8 cellular contexts compared by ENCODE assay signal in genomic region chr19:29671026-29671392, GRCh38. TPM values are rescaled to one million over a fixed set of nuclear protein-coding genes. Genes with fewer than 3 reads are reported as not detected.
DNase-seq lines count a peak whose midpoint lies in the region; ATAC-seq and TF ChIP-seq lines count a peak whose summit lies in the region.
"Not testable (repeated sequence)": the region's sequence is repeated elsewhere in the genome, so short reads cannot be mapped to it uniquely, and the experiment has no call there.

No MANE protein-coding gene starts in this region.

- TF ChIP-seq CTCF in Peyer's patch (IDR thresholded peaks at IDR 0.05); right lobe of liver (IDR thresholded peaks at IDR 0.05); progenitor cell of endocrine pancreas (IDR thresholded peaks at IDR 0.05; ENCODE audit: unreplicated experiment): not testable (repeated sequence)

- POLR2A ChIA-PET in CD4-positive, alpha-beta memory T cell (lab: Charles Lee; ENCODE audit: partially characterized antibody), result interaction anchor here (0.8 to 5.4 kb wide), 13 partner anchors 9 to 271 kb away, joined by 3 to 105 read pairs (median 16); partner anchors contain the start of genes C19orf12, POP4 and URI1
- POLR2A ChIA-PET in activated CD8-positive, alpha-beta T cell treated with anti-CD3 and anti-CD28 coated beads, Interleukin-2, amount 10 ng/mL, durations not matched to agents 7 days and 5 days (lab: Charles Lee), result interaction anchor here (2.9 to 3.6 kb wide), 2 partner anchors 43 to 65 kb away, joined by 19 to 45 read pairs; partner anchors contain the start of genes C19orf12 and POP4
- POLR2A ChIA-PET in activated naive CD8-positive, alpha-beta T cell treated with anti-CD3 and anti-CD28 coated beads, Interleukin-2, amount 10 ng/mL, durations not matched to agents 7 days and 5 days (lab: Charles Lee), result interaction anchor here (1.2 to 2.8 kb wide), 7 partner anchors 8 to 65 kb away, joined by 4 to 42 read pairs (median 8); partner anchors contain the start of genes C19orf12 and POP4

- not testable (repeated sequence) for TF ChIP-seq POLR2A in Peyer's patch (IDR thresholded peaks at IDR 0.05); right lobe of liver (IDR thresholded peaks at IDR 0.05)

- peak overlapping the region; percentile 14 to 42 for H3K4me3 ChIP-seq in CD4-positive, alpha-beta memory T cell (ENCODE audit: low read length in 2 of 2)
- not testable (repeated sequence) for H3K4me3 ChIP-seq in Peyer's patch, right lobe of liver

- H3K4me1 Mint-ChIP-seq in CD4-positive, alpha-beta memory T cell, result peaks cover 53 to 90% (median 77%) of the 10 kb centered on the region in 4 donors
- H3K4me1 Mint-ChIP-seq in activated CD8-positive, alpha-beta T cell treated with anti-CD3 and anti-CD28 coated beads, Interleukin-2, amount 10 ng/mL, durations not matched to agents 7 days and 5 days (ENCODE audit: low read depth), result peaks cover 86% of the 10 kb centered on the region
- H3K4me1 Mint-ChIP-seq in activated naive CD8-positive, alpha-beta T cell treated with anti-CD3 and anti-CD28 coated beads, Interleukin-2, amount 10 ng/mL, durations not matched to agents 7 days and 5 days, result peaks cover 67% of the 10 kb centered on the region
- H3K4me1 Mint-ChIP-seq in effector memory CD8-positive, alpha-beta T cell (ENCODE audit: low read depth in 2 of 2), result peaks cover 66 to 70% of the 10 kb centered on the region in 2 donors
- H3K4me1 Mint-ChIP-seq in progenitor cell of endocrine pancreas (ENCODE audit: low read depth), result peaks cover 16% of the 10 kb centered on the region

- H3K9me3 ChIP-seq in CD4-positive, alpha-beta memory T cell (ENCODE audit: control insufficient read depth in 1 of 2, low read length in 2 of 2); Peyer's patch; right lobe of liver: not testable (repeated sequence)

- 55% methylated on average over 5 of the region's 6 CpGs for WGBS in right lobe of liver (ENCODE audit: insufficient coverage, low coverage, low lambda C conversion rate, missing lambda C conversion rate)

- peak overlapping the region; percentile 92 for H3K27ac ChIP-seq in CD4-positive, alpha-beta memory T cell (ENCODE audit: low read depth, low read length)
- H3K27ac ChIP-seq in Peyer's patch (peak overlapping the region in 3 of 4 donors; percentile 70 to 89 (median 87)), right lobe of liver (peak overlapping the region; percentile 23 to 60 (median 43)), temporal lobe (ENCODE audit: low read depth, low read length) (peak overlapping the region; percentile 64)

- DNase-seq in CD4-positive, alpha-beta memory T cell; Peyer's patch; activated CD8-positive, alpha-beta T cell treated with anti-CD3 and anti-CD28 coated beads, Interleukin-2, amount 10 ng/mL, durations not matched to agents 7 days and 5 days; effector memory CD8-positive, alpha-beta T cell; right lobe of liver; progenitor cell of endocrine pancreas (ENCODE audit: low spot score, unreplicated experiment): not testable (repeated sequence)
- peak; percentile 14 for DNase-seq in activated naive CD8-positive, alpha-beta T cell treated with anti-CD3 and anti-CD28 coated beads, Interleukin-2, amount 10 ng/mL, durations not matched to agents 7 days and 5 days

- H3K9me3 Mint-ChIP-seq in CD4-positive, alpha-beta memory T cell; activated CD8-positive, alpha-beta T cell treated with anti-CD3 and anti-CD28 coated beads, Interleukin-2, amount 10 ng/mL, durations not matched to agents 7 days and 5 days (ENCODE audit: insufficient read depth); activated naive CD8-positive, alpha-beta T cell treated with anti-CD3 and anti-CD28 coated beads, Interleukin-2, amount 10 ng/mL, durations not matched to agents 7 days and 5 days; effector memory CD8-positive, alpha-beta T cell; progenitor cell of endocrine pancreas (ENCODE audit: low read depth): not testable (repeated sequence)

- peak overlapping the region; percentile 62 to 96 (median 76) for H3K4me3 Mint-ChIP-seq in CD4-positive, alpha-beta memory T cell
- peak overlapping the region; percentile 58 for H3K4me3 Mint-ChIP-seq in activated CD8-positive, alpha-beta T cell treated with anti-CD3 and anti-CD28 coated beads, Interleukin-2, amount 10 ng/mL, durations not matched to agents 7 days and 5 days
- H3K4me3 Mint-ChIP-seq in activated naive CD8-positive, alpha-beta T cell treated with anti-CD3 and anti-CD28 coated beads, Interleukin-2, amount 10 ng/mL, durations not matched to agents 7 days and 5 days, result peak overlapping the region; percentile 78
- H3K4me3 Mint-ChIP-seq in effector memory CD8-positive, alpha-beta T cell, result peak overlapping the region; percentile 89 to 94
- not testable (repeated sequence) for H3K4me3 Mint-ChIP-seq in progenitor cell of endocrine pancreas (ENCODE audit: low read depth)

- H3K27me3 Mint-ChIP-seq in CD4-positive, alpha-beta memory T cell; activated CD8-positive, alpha-beta T cell treated with anti-CD3 and anti-CD28 coated beads, Interleukin-2, amount 10 ng/mL, durations not matched to agents 7 days and 5 days (ENCODE audit: low read depth); activated naive CD8-positive, alpha-beta T cell treated with anti-CD3 and anti-CD28 coated beads, Interleukin-2, amount 10 ng/mL, durations not matched to agents 7 days and 5 days; effector memory CD8-positive, alpha-beta T cell; progenitor cell of endocrine pancreas: not testable (repeated sequence)

- CTCF ChIA-PET in CD4-positive, alpha-beta memory T cell (lab: Charles Lee; ENCODE audit: partially characterized antibody), result interaction anchor here (1.2 to 5.9 kb wide), 13 partner anchors 8 to 62 kb away, joined by 3 to 90 read pairs (median 18); partner anchors contain the start of genes C19orf12 and POP4
- CTCF ChIA-PET in activated CD8-positive, alpha-beta T cell treated with anti-CD3 and anti-CD28 coated beads, Interleukin-2, amount 10 ng/mL, durations not matched to agents 7 days and 5 days (lab: Charles Lee), result interaction anchor here (0.7 to 4.8 kb wide), 14 partner anchors 9 to 174 kb away, joined by 3 to 97 read pairs (median 9); partner anchors contain the start of genes C19orf12 and POP4

- not testable (repeated sequence) for ATAC-seq in activated CD8-positive, alpha-beta T cell treated with anti-CD3 and anti-CD28 coated beads, Interleukin-2, amount 10 ng/mL, durations not matched to agents 7 days and 5 days; activated naive CD8-positive, alpha-beta T cell treated with anti-CD3 and anti-CD28 coated beads, Interleukin-2, amount 10 ng/mL, durations not matched to agents 7 days and 5 days (ENCODE audit: low read depth); effector memory CD8-positive, alpha-beta T cell (replicated peaks); right lobe of liver

- intact Hi-C loops in CD4-positive, alpha-beta memory T cell (cut with micrococcal nuclease), result loop anchor here (1.0 kb wide), 3 partner anchors 9 to 45 kb away; no protein-coding TSS in a partner anchor
- intact Hi-C loops in right lobe of liver (cut with DNase I), result loop anchor here (10.0 kb wide), 1 partner anchor 56 kb away; no protein-coding TSS in a partner anchor

- H3K36me3 Mint-ChIP-seq in CD4-positive, alpha-beta memory T cell, result peaks cover 28 to 53% of the 10 kb centered on the region in 2 donors
- H3K36me3 Mint-ChIP-seq in activated CD8-positive, alpha-beta T cell treated with anti-CD3 and anti-CD28 coated beads, Interleukin-2, amount 10 ng/mL, durations not matched to agents 7 days and 5 days (ENCODE audit: low read depth), result peaks cover 82% of the 10 kb centered on the region
- H3K36me3 Mint-ChIP-seq in activated naive CD8-positive, alpha-beta T cell treated with anti-CD3 and anti-CD28 coated beads, Interleukin-2, amount 10 ng/mL, durations not matched to agents 7 days and 5 days, result peaks cover 36% of the 10 kb centered on the region
- H3K36me3 Mint-ChIP-seq in effector memory CD8-positive, alpha-beta T cell (ENCODE audit: insufficient read depth), result peaks cover 95% of the 10 kb centered on the region
- not testable (repeated sequence) for H3K36me3 Mint-ChIP-seq in progenitor cell of endocrine pancreas (ENCODE audit: insufficient read depth)

- peaks cover 92% of the 10 kb centered on the region for H3K4me1 ChIP-seq in CD4-positive, alpha-beta memory T cell (ENCODE audit: insufficient read depth, low read length)
- H3K4me1 ChIP-seq in Peyer's patch (peaks cover 0 to 69% (median 48%) of the 10 kb centered on the region in 4 donors), right lobe of liver (peaks cover 0 to 78% (median 29%) of the 10 kb centered on the region in 4 donors)

- not testable (repeated sequence) for H3K27me3 ChIP-seq in CD4-positive, alpha-beta memory T cell (ENCODE audit: insufficient read depth, low read length); Peyer's patch; right lobe of liver

- H3K36me3 ChIP-seq in CD4-positive, alpha-beta memory T cell (ENCODE audit: insufficient read depth, low read length), result peaks cover 24% of the 10 kb centered on the region
- H3K36me3 ChIP-seq in Peyer's patch (peaks cover 0 to 20% (median 0%) of the 10 kb centered on the region in 3 donors), right lobe of liver (peaks cover 0 to 18% (median 9%) of the 10 kb centered on the region in 4 donors)

- peak overlapping the region; percentile 93 to 100 (median 98) for H3K27ac Mint-ChIP-seq in CD4-positive, alpha-beta memory T cell
- H3K27ac Mint-ChIP-seq in activated CD8-positive, alpha-beta T cell treated with anti-CD3 and anti-CD28 coated beads, Interleukin-2, amount 10 ng/mL, durations not matched to agents 7 days and 5 days, result peak overlapping the region; percentile 87
- H3K27ac Mint-ChIP-seq in activated naive CD8-positive, alpha-beta T cell treated with anti-CD3 and anti-CD28 coated beads, Interleukin-2, amount 10 ng/mL, durations not matched to agents 7 days and 5 days, result peak overlapping the region; percentile 94
- peak overlapping the region; percentile 94 to 99 for H3K27ac Mint-ChIP-seq in effector memory CD8-positive, alpha-beta T cell
- peak overlapping the region; percentile 9 for H3K27ac Mint-ChIP-seq in progenitor cell of endocrine pancreas

RNA-seq across cellular contexts. Expression of gene PLEKHF1, which starts 5.7 kb away (rescaled TPM):
- total RNA-seq in CD4-positive, alpha-beta memory T cell, result 10 to 100 TPM; 31.2 to 32.4 TPM
- 10 to 100 TPM; 15.3 to 36.0 TPM for polyA plus RNA-seq in CD4-positive, alpha-beta memory T cell
- total RNA-seq in Peyer's patch, result 10 to 100 TPM in 1 of 4 donors, 1 to 10 TPM in 3; 8.2 to 16.5 (median 9.0) TPM
- 10 to 100 TPM; 46.0 to 47.7 TPM for total RNA-seq in activated CD8-positive, alpha-beta T cell treated with anti-CD3 and anti-CD28 coated beads, Interleukin-2, amount 10 ng/mL, durations not matched to agents 7 days and 5 days
- total RNA-seq in activated naive CD8-positive, alpha-beta T cell treated with anti-CD3 and anti-CD28 coated beads, Interleukin-2, amount 10 ng/mL, durations not matched to agents 7 days and 5 days, result 10 to 100 TPM; 33.3 to 35.9 TPM
- total RNA-seq in right lobe of liver, result 10 to 100 TPM in 2 of 6 experiments, 1 to 10 TPM in 4; 5.6 to 13.8 (median 9.8) TPM
- 7.9 and 9.6 TPM in 2 replicates for total RNA-seq in progenitor cell of endocrine pancreas
- total RNA-seq in temporal lobe, result 0.49 TPM

RNA-seq across cellular contexts. Expression of gene C19orf12, which starts 44.1 kb away (rescaled TPM):
- 10 to 100 TPM; 29.3 to 30.1 TPM for total RNA-seq in CD4-positive, alpha-beta memory T cell
- polyA plus RNA-seq in CD4-positive, alpha-beta memory T cell, result 10 to 100 TPM; 22.7 to 23.6 TPM
- total RNA-seq in Peyer's patch (10 to 100 TPM; 18.2 to 49.1 (median 28.2) TPM), right lobe of liver (10 to 100 TPM; 35.2 to 62.8 (median 52.4) TPM), progenitor cell of endocrine pancreas (35.2 and 37.6 TPM in 2 replicates), temporal lobe (35.9 TPM)
- total RNA-seq in activated CD8-positive, alpha-beta T cell treated with anti-CD3 and anti-CD28 coated beads, Interleukin-2, amount 10 ng/mL, durations not matched to agents 7 days and 5 days, result 10 to 100 TPM; 38.7 to 41.0 TPM
- total RNA-seq in activated naive CD8-positive, alpha-beta T cell treated with anti-CD3 and anti-CD28 coated beads, Interleukin-2, amount 10 ng/mL, durations not matched to agents 7 days and 5 days, result 10 to 100 TPM; 31.8 to 38.2 TPM

Comparison
In these comparisons a context has a peak if more than half of its experiments do, and no peak if none do; other contexts are left out.
1. H3K27ac Mint-ChIP-seq: peak in every context shown above with its lines; median percentile 98 in CD4-positive, alpha-beta memory T cell; 96 in effector memory CD8-positive, alpha-beta T cell; 94 in activated naive CD8-positive, alpha-beta T cell treated with anti-CD3 and anti-CD28 coated beads, Interleukin-2, amount 10 ng/mL, durations not matched to agents 7 days and 5 days; 87 in activated CD8-positive, alpha-beta T cell treated with anti-CD3 and anti-CD28 coated beads, Interleukin-2, amount 10 ng/mL, durations not matched to agents 7 days and 5 days; 9 in progenitor cell of endocrine pancreas.